ENCODE assay signal across 9 cellular contexts in the genomic region with DNA sequence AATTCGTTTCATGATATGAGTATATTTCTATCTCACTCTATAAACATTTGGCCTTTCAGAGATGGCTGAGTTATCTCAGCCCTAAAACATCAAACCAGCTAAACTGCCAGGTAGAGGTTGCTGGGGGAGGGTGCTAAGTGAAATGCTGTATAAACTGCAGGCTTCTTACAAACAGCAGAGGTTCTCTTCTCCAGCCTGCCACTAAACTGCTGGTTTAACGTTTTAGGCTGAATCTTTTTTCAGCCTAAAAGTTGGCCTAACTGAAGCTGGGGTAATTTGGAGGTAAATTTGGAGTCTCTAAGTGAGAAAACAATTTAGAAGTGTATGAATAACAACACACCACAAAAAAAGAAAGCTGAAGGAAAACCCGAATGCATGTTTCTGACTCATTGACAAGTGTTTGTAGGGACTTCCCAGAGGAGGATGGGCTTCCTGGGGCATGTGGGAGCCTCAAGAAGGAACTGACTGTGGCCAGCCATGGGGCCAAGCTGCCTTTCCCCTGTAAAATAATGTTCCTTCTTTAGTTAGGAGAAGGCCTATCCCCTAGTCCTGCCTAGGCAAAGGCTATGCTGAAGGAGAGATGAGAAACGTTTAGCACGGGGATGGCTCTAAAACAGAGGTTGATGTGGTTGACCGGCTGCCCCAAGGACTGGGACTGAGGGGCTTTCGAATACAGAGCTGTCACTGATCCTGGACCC. TPM values are rescaled to one million over a fixed set of nuclear protein-coding genes. Genes with fewer than 3 reads are reported as not detected.
A peak's percentile ranks its signal among the peaks of the same experiment; 100 is the strongest.
DNase-seq lines count a peak whose midpoint lies in the region; ATAC-seq and TF ChIP-seq lines count a peak whose summit lies in the region.
"Had no signal": no experiment of that assay in that cellular context is flagged by ENCODE, and none has a peak within 500 bp of the region (broad histone marks: within the 10 kb centered on the region; RNA-seq: fewer than 3 reads in every experiment).

No MANE protein-coding gene starts in this region.

- TF ChIP-seq POLR2A in ovary (IDR thresholded peaks at IDR 0.05): no peak

- H3K27me3 ChIP-seq in lower lobe of right lung (ENCODE audit: low read depth): no peaks in the 10 kb centered on the region
- H3K27me3 ChIP-seq in ovary: no peaks in the 10 kb centered on the region

- WGBS in ovary, 3 donors: 66 to 73% (median 71%) methylated on average over 7 of the region's 7 CpGs

- peak; percentile 63 for DNase-seq in activated naive CD4-positive, alpha-beta T cell treated with Interleukin-2 at 50 U/mL for 16 hours
- DNase-seq in activated naive CD4-positive, alpha-beta T cell (lab: John Stamatoyannopoulos, UW): no peak
- peak; percentile 14 for DNase-seq in activated CD8-positive, alpha-beta memory T cell treated with anti-CD3 and anti-CD28 coated beads, Interleukin-2, amount 50 U/mL, for 24 hours (ENCODE audit: extremely low read depth)
- DNase-seq in lower lobe of right lung (no peak), ovary (no peak), HT-29 (ENCODE audit: low spot score) (no peak)
- DNase-seq: DND-41 had no signal

- no peak for TF ChIP-seq CTCF in lower lobe of right lung (IDR thresholded peaks at IDR 0.05)
- TF ChIP-seq CTCF in ovary (IDR thresholded peaks at IDR 0.05): no peak

- H3K9me3 ChIP-seq in lower lobe of right lung (no peaks in the 10 kb centered on the region), ovary (no peaks in the 10 kb centered on the region)

- TF ChIP-seq EP300 in ovary (IDR thresholded peaks at IDR 0.05): no peak

- H3K4me3 ChIP-seq in lower lobe of right lung: no peak overlapping the region
- no peak overlapping the region for H3K4me3 ChIP-seq in ovary

- ATAC-seq in HG03432 (IDR thresholded peaks at IDR 0.05; ENCODE audit: unreplicated experiment) (peak; percentile 66), lower lobe of right lung (peak; percentile 44 to 47), GM21526 (IDR thresholded peaks at IDR 0.05; ENCODE audit: low FRiP score, unreplicated experiment) (no peak)

- H3K36me3 ChIP-seq in lower lobe of right lung (no peaks in the 10 kb centered on the region), ovary (no peaks in the 10 kb centered on the region)

- H3K27ac ChIP-seq in lower lobe of right lung (no peak overlapping the region), ovary (no peak overlapping the region)

- H3K4me1 ChIP-seq in lower lobe of right lung (peaks cover 5% of the 10 kb centered on the region), ovary (ENCODE audit: insufficient read depth) (no peaks in the 10 kb centered on the region)

- intact Hi-C loops in lower lobe of right lung (cut with DNase I) (no loop called here), ovary (cut with DNase I) (no loop called here)

RNA-seq across cellular contexts. Expression of a gene that starts 44.3 kb away (rescaled TPM):
- 0.15 TPM for total RNA-seq in lower lobe of right lung
- 1 to 10 TPM in 2 of 7 donors, under 1 TPM in 4, not detected in 1; 0.08 to 9.0 (median 0.59) TPM for total RNA-seq in ovary
- polyA plus RNA-seq in ovary: 1 to 10 TPM in 1 of 2 donors, under 1 TPM in 1; 0.08 to 8.6 TPM
- 4.5 and 4.7 TPM in 2 replicates for total RNA-seq in HT-29 (2014; rRNA removed; shearing (Covaris generic))

Comparison
In these comparisons a context has a peak if more than half of its experiments do, and no peak if none do; other contexts are left out.
1. DNase-seq: peak in activated naive CD4-positive, alpha-beta T cell treated with Interleukin-2 at 50 U/mL for 16 hours (single experiment) and activated CD8-positive, alpha-beta memory T cell treated with anti-CD3 and anti-CD28 coated beads, Interleukin-2, amount 50 U/mL, for 24 hours (single experiment); none in activated naive CD4-positive, alpha-beta T cell (0 of 4), lower lobe of right lung (single experiment), ovary (0 of 5) and HT-29 (single experiment).